In genomic region chr14:99543985-99544384, GRCh38 we compare ENCODE assay signal across 22 cellular contexts.
"Had no signal": no experiment of that assay in that cellular context is flagged by ENCODE, and none has a peak within 500 bp of the region (broad histone marks: within the 10 kb centered on the region; RNA-seq: fewer than 3 reads in every experiment).

No MANE protein-coding gene starts in this region.

- H3K36me3 ChIP-seq: SJSA1 had no signal

- H3K9me3 ChIP-seq: SJSA1 had no signal

- H3K27ac ChIP-seq: HL-60, SJSA1, SK-N-MC had no signal

- H3K27me3 ChIP-seq: SJSA1 had no signal

- H3K4me3 ChIP-seq: SJSA1, SK-N-MC had no signal

- DNase-seq: KBM-7, MV-4-11, NCI-H1048, NCI-H1105, NCI-H1417, NCI-H146, NCI-H1694 treated with DMSO at 0.1 percent for 48 hours, NCI-H1930, NCI-H2081, NCI-H2107, NCI-H226, NCI-H446, NCI-H510A, NCI-H524 treated with DMSO at 0.1 percent for 48 hours, NCI-H69, NCI-H774, Right ventricle myocardium superior, RPMI8226, SIG-M5 had no signal
